In the genomic region with DNA sequence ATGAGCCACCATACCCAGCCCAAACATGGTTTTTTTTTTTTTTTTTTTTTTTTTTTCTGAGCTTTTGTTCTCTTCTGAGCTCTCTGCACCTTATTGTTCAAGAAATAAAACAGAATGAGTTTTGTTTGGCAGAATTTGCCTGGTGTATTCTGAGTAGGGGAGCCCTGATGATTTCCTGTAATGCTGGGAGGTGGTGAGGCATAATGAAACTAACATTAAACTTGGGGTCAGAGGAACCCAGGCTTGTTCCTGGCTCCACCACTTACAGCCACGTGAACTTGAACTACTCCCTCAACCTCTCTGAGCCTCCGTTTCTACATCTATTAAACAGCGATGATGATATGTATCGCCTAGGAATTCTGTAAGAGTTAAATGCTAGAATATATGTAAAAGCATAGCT, we compare ENCODE assay signal across 19 cellular contexts.
DNase-seq lines count a peak whose midpoint lies in the region; TF ChIP-seq lines count a peak whose summit lies in the region.
"Had no signal": no experiment of that assay in that cellular context is flagged by ENCODE, and none has a peak within 500 bp of the region (broad histone marks: within the 10 kb centered on the region; RNA-seq: fewer than 3 reads in every experiment).

No MANE protein-coding gene starts in this region.

- H4K20me1 ChIP-seq in MM.1S (ENCODE audit: insufficient read depth, low read length), result no peaks in the 10 kb centered on the region

- no peaks in the 10 kb centered on the region for H3K27me3 ChIP-seq in MM.1S (replicated peaks; ENCODE audit: insufficient read depth, low read length)
- H3K27me3 ChIP-seq: hepatocyte, stomach had no signal

- no peaks in the 10 kb centered on the region for H3K9me3 ChIP-seq in MM.1S (replicated peaks; ENCODE audit: insufficient read depth, low read length)
- H3K9me3 ChIP-seq: SK-N-SH, stomach had no signal

- H3K79me2 ChIP-seq in MM.1S (ENCODE audit: low read length), result no peaks in the 10 kb centered on the region
- H3K79me2 ChIP-seq: hepatocyte had no signal

- H3K9me2 ChIP-seq in MM.1S (replicated peaks; ENCODE audit: insufficient read depth, low read length), result no peaks in the 10 kb centered on the region
- H3K9me2 ChIP-seq: SK-N-SH had no signal

- H3K9ac ChIP-seq in MM.1S (ENCODE audit: low read length), result no peak overlapping the region
- H3K9ac ChIP-seq: SK-N-SH had no signal

- H3K27ac Mint-ChIP-seq in activated CD4-positive, alpha-beta T cell treated with anti-CD3 and anti-CD28 coated beads, Interleukin-2, amount 10 ng/mL, durations not matched to agents 24 days and 14 days, result peak overlapping the region; percentile 97
- H3K27ac Mint-ChIP-seq in activated naive CD8-positive, alpha-beta T cell, result peak overlapping the region; percentile 90

- no peak overlapping the region for H3K4me2 ChIP-seq in MM.1S (ENCODE audit: low read depth, low read length)
- H3K4me2 ChIP-seq: hepatocyte, SK-N-SH had no signal

- TF ChIP-seq CTCF in MM.1S (IDR thresholded peaks at IDR 0.05; ENCODE audit: low read length), result no peak

- H2AFZ ChIP-seq in MM.1S (ENCODE audit: low read length), result no peak overlapping the region
- H2AFZ ChIP-seq: hepatocyte had no signal

- H3K36me3 ChIP-seq in MM.1S (replicated peaks; ENCODE audit: insufficient read depth, low read length), result no peaks in the 10 kb centered on the region
- H3K36me3 ChIP-seq: stomach, WERI-Rb-1 had no signal

- H3K36me3 Mint-ChIP-seq in activated CD4-positive, alpha-beta T cell treated with anti-CD3 and anti-CD28 coated beads, Interleukin-2, amount 10 ng/mL, durations not matched to agents 24 days and 14 days (ENCODE audit: low read depth), result no peaks in the 10 kb centered on the region
- H3K36me3 Mint-ChIP-seq in activated naive CD8-positive, alpha-beta T cell, result no peaks in the 10 kb centered on the region

- H3K27me3 Mint-ChIP-seq in activated CD4-positive, alpha-beta T cell treated with anti-CD3 and anti-CD28 coated beads, Interleukin-2, amount 10 ng/mL, durations not matched to agents 24 days and 14 days, result no peaks in the 10 kb centered on the region
- H3K27me3 Mint-ChIP-seq in activated naive CD8-positive, alpha-beta T cell, result no peaks in the 10 kb centered on the region

- H3K27ac ChIP-seq in MM.1S (ENCODE audit: low read length), result no peak overlapping the region
- H3K27ac ChIP-seq: hepatocyte, stomach, WERI-Rb-1 had no signal

- H3K4me1 ChIP-seq in MM.1S (ENCODE audit: low read length), result no peaks in the 10 kb centered on the region
- H3K4me1 ChIP-seq: stomach had no signal

- intact Hi-C loops in activated CD4-positive, alpha-beta T cell treated with anti-CD3 and anti-CD28 coated beads, Interleukin-2, amount 10 ng/mL, durations not matched to agents 24 days and 14 days (cut with micrococcal nuclease), result loop anchor here (1.0 to 2.0 kb wide), 2 partner anchors 48 to 83 kb away; no protein-coding TSS in a partner anchor

- H3K9me3 Mint-ChIP-seq in activated CD4-positive, alpha-beta T cell treated with anti-CD3 and anti-CD28 coated beads, Interleukin-2, amount 10 ng/mL, durations not matched to agents 24 days and 14 days, result no peaks in the 10 kb centered on the region
- no peaks in the 10 kb centered on the region for H3K9me3 Mint-ChIP-seq in activated naive CD8-positive, alpha-beta T cell (ENCODE audit: low read depth)

- no peak overlapping the region for H3K4me3 ChIP-seq in MM.1S (ENCODE audit: low read length)
- H3K4me3 ChIP-seq: hepatocyte, stomach had no signal

- peaks cover 80% of the 10 kb centered on the region for H3K4me1 Mint-ChIP-seq in activated CD4-positive, alpha-beta T cell treated with anti-CD3 and anti-CD28 coated beads, Interleukin-2, amount 10 ng/mL, durations not matched to agents 24 days and 14 days
- peaks cover 82% of the 10 kb centered on the region for H3K4me1 Mint-ChIP-seq in activated naive CD8-positive, alpha-beta T cell (ENCODE audit: low read depth)

- H3K4me3 Mint-ChIP-seq in activated CD4-positive, alpha-beta T cell treated with anti-CD3 and anti-CD28 coated beads, Interleukin-2, amount 10 ng/mL, durations not matched to agents 24 days and 14 days, result peak overlapping the region; percentile 86
- peak overlapping the region; percentile 72 for H3K4me3 Mint-ChIP-seq in activated naive CD8-positive, alpha-beta T cell

- H3F3A ChIP-seq in MM.1S (ENCODE audit: insufficient read depth, low read length), result no peaks in the 10 kb centered on the region

- DNase-seq in activated T-cell treated with anti-CD3 and anti-CD28 coated beads for 24 hours (ENCODE audit: low read depth) (peak; percentile 20), MM.1S (no peak), NCI-H345 (lab: John Stamatoyannopoulos, UW) (no peak), NCI-H1694 treated with DMSO at 0.1 percent for 48 hours (lab: John Stamatoyannopoulos, UW) (no peak)
- no peak for DNase-seq in activated T-cell treated with anti-CD3 and anti-CD28 coated beads, Interleukin-2, amount 50 U/mL, for 1 hour
- DNase-seq in activated CD4-positive, alpha-beta T cell treated with anti-CD3 and anti-CD28 coated beads, Interleukin-2, amount 10 ng/mL, durations not matched to agents 24 days and 14 days, result peak; percentile 89
- DNase-seq in stimulated activated CD4-positive, alpha-beta T cell treated with anti-CD3 and anti-CD28 coated beads, Interleukin-2, amount 100 ng/mL, for 4 hours (ENCODE audit: low read depth), result peak; percentile 46
- DNase-seq: activated gamma-delta T cell treated with Interleukin-2 at 50 U/mL for 16 hours; COR-L47; effector CD4-positive, alpha-beta T cell; midbrain; NCI-H2081; NCI-H69; occipital lobe; SK-N-SH; stomach; WERI-Rb-1 had no signal

Comparison
In these comparisons a context has a peak if more than half of its experiments do, and no peak if none do; other contexts are left out.
1. DNase-seq: peak in activated T-cell treated with anti-CD3 and anti-CD28 coated beads for 24 hours (single experiment), activated CD4-positive, alpha-beta T cell treated with anti-CD3 and anti-CD28 coated beads, Interleukin-2, amount 10 ng/mL, durations not matched to agents 24 days and 14 days (single experiment) and stimulated activated CD4-positive, alpha-beta T cell treated with anti-CD3 and anti-CD28 coated beads, Interleukin-2, amount 100 ng/mL, for 4 hours (single experiment); none in activated T-cell treated with anti-CD3 and anti-CD28 coated beads, Interleukin-2, amount 50 U/mL, for 1 hour (single experiment), MM.1S (single experiment), NCI-H345 (single experiment) and NCI-H1694 treated with DMSO at 0.1 percent for 48 hours (single experiment).